22 cellular contexts compared by ENCODE assay signal in genomic region chr1:17442841-17443240, GRCh38. TPM values are rescaled to one million over a fixed set of nuclear protein-coding genes. Genes with fewer than 3 reads are reported as not detected.
DNase-seq lines count a peak whose midpoint lies in the region; ATAC-seq, FAIRE-seq and TF ChIP-seq lines count a peak whose summit lies in the region.
"Had no signal": no experiment of that assay in that cellular context is flagged by ENCODE, and none has a peak within 500 bp of the region (broad histone marks: within the 10 kb centered on the region; RNA-seq: fewer than 3 reads in every experiment).

No MANE protein-coding gene starts in this region.

- no peaks in the 10 kb centered on the region for H3K27me3 Mint-ChIP-seq in activated naive CD4-positive, alpha-beta T cell treated with anti-CD3 and anti-CD28 coated beads, Interleukin-2, amount 10 ng/mL, durations not matched to agents 7 days and 5 days
- H3K27me3 Mint-ChIP-seq in type B pancreatic cell, result peaks cover 20% of the 10 kb centered on the region
- H3K27me3 Mint-ChIP-seq: activated CD8-positive, alpha-beta T cell treated with anti-CD3 and anti-CD28 coated beads for 36 hours; activated naive CD8-positive, alpha-beta T cell had no signal

- CTCF ChIA-PET in activated naive CD4-positive, alpha-beta T cell treated with anti-CD3 and anti-CD28 coated beads, Interleukin-2, amount 10 ng/mL, durations not matched to agents 7 days and 5 days (lab: Charles Lee), result interaction anchor here (1.3 kb wide), 1 partner anchor 10 kb away, joined by 3 read pairs; no protein-coding TSS in a partner anchor

- no peak overlapping the region for H2AFZ ChIP-seq in keratinocyte (ENCODE audit: control insufficient read depth, low read length)

- peak overlapping the region; percentile 67 for H3K4me2 ChIP-seq in keratinocyte (ENCODE audit: control insufficient read depth, extremely low read depth, insufficient read depth, low read depth, low read length)

- H3K27ac ChIP-seq in SJSA1 (0 out of 2 replicates have a peak overlapping the region, but pooled peaks have one; percentile 11), keratinocyte (ENCODE audit: control insufficient read depth, insufficient read depth, low read length) (peak overlapping the region; percentile 99)
- H3K27ac ChIP-seq: coronary artery, heart left ventricle had no signal

- peaks cover 12% of the 10 kb centered on the region for H3K79me2 ChIP-seq in keratinocyte (ENCODE audit: control insufficient read depth, insufficient read depth, low read length)

- peaks cover 5% of the 10 kb centered on the region for H3K36me3 Mint-ChIP-seq in activated naive CD4-positive, alpha-beta T cell treated with anti-CD3 and anti-CD28 coated beads, Interleukin-2, amount 10 ng/mL, durations not matched to agents 7 days and 5 days
- H3K36me3 Mint-ChIP-seq in type B pancreatic cell, result no peaks in the 10 kb centered on the region
- H3K36me3 Mint-ChIP-seq: activated naive CD8-positive, alpha-beta T cell; naive B cell; stimulated activated memory B cell treated with anti-CD40 and anti-IgM and Interleukin-4, amounts not matched to agents 10 μg/mL and 1 μg/mL and 100 μg/mL, for 72 hours had no signal

- H3K4me3 Mint-ChIP-seq in activated naive CD4-positive, alpha-beta T cell treated with anti-CD3 and anti-CD28 coated beads, Interleukin-2, amount 10 ng/mL, durations not matched to agents 7 days and 5 days, result no peak overlapping the region
- no peak overlapping the region for H3K4me3 Mint-ChIP-seq in type B pancreatic cell
- H3K4me3 Mint-ChIP-seq: activated CD8-positive, alpha-beta T cell treated with anti-CD3 and anti-CD28 coated beads for 36 hours; activated naive CD8-positive, alpha-beta T cell; CD8-positive, alpha-beta T cell; stimulated activated memory B cell treated with anti-CD40 and anti-IgM and Interleukin-4, amounts not matched to agents 10 μg/mL and 1 μg/mL and 100 μg/mL, for 72 hours had no signal

- no peaks in the 10 kb centered on the region for H4K20me1 ChIP-seq in keratinocyte (ENCODE audit: control insufficient read depth, extremely low read depth, insufficient read depth, low read length)

- H3K9me3 ChIP-seq in SJSA1 (replicated peaks) (peaks cover 6% of the 10 kb centered on the region), keratinocyte (ENCODE audit: control insufficient read depth, low read depth, low read length) (no peaks in the 10 kb centered on the region)
- H3K9me3 ChIP-seq: heart left ventricle had no signal

- peaks cover 7% of the 10 kb centered on the region for H3K36me3 ChIP-seq in SJSA1
- no peaks in the 10 kb centered on the region for H3K36me3 ChIP-seq in keratinocyte (ENCODE audit: control insufficient read depth in 2 of 2, extremely low read depth in 1 of 2, insufficient read depth in 2 of 2, low read length in 2 of 2)
- H3K36me3 ChIP-seq: heart left ventricle had no signal

- peak overlapping the region; percentile 95 for H3K9ac ChIP-seq in keratinocyte (ENCODE audit: control insufficient read depth, extremely low read depth, insufficient read depth, low read length)

- no peak for DNase-seq in activated naive CD4-positive, alpha-beta T cell treated with anti-CD3 and anti-CD28 coated beads, Interleukin-2, amount 10 ng/mL, durations not matched to agents 7 days and 5 days
- no peak for DNase-seq in activated naive CD4-positive, alpha-beta T cell treated with anti-CD3 and anti-CD28 coated beads, Interleukin-2, amount 50 U/mL, for 16 hours
- no peak for DNase-seq in SJSA1 (ENCODE audit: low read depth in 1 of 2, low spot score in 2 of 2)
- no peak for DNase-seq in keratinocyte (ENCODE audit: low read depth, low spot score)
- DNase-seq in type B pancreatic cell (ENCODE audit: extremely low spot score, unreplicated experiment), result no peak
- DNase-seq in activated CD4-positive, alpha-beta T cell treated with anti-CD3 and anti-CD28 coated beads, Interleukin-2, amount 50 U/mL, for 48 hours, result no peak
- DNase-seq: activated CD4-positive, alpha-beta T cell treated with anti-CD3 and anti-CD28 coated beads for 1 hour; activated CD8-positive, alpha-beta T cell treated with anti-CD3 and anti-CD28 coated beads for 36 hours; CD8-positive, alpha-beta T cell; DMS 273 treated with DMSO at 0.1 percent for 48 hours; islet precursor cell; left ventricle myocardium superior; naive B cell; NCI-H2029 treated with DMSO at 0.1 percent for 48 hours; NCI-H524 treated with DMSO at 0.1 percent for 48 hours; OCI-M1 had no signal

- ATAC-seq in GM18861 (IDR thresholded peaks at IDR 0.05; ENCODE audit: unreplicated experiment) (no peak), GM19324 (IDR thresholded peaks at IDR 0.05; ENCODE audit: low FRiP score, unreplicated experiment) (no peak)
- ATAC-seq: activated CD8-positive, alpha-beta T cell treated with anti-CD3 and anti-CD28 coated beads for 36 hours; CD8-positive, alpha-beta T cell; heart left ventricle; left ventricle myocardium superior; stimulated activated memory B cell treated with anti-CD40 and anti-IgM and Interleukin-4, amounts not matched to agents 10 μg/mL and 1 μg/mL and 100 μg/mL, for 72 hours had no signal

- peaks cover 34% of the 10 kb centered on the region for H3K4me1 Mint-ChIP-seq in activated naive CD4-positive, alpha-beta T cell treated with anti-CD3 and anti-CD28 coated beads, Interleukin-2, amount 10 ng/mL, durations not matched to agents 7 days and 5 days
- H3K4me1 Mint-ChIP-seq in type B pancreatic cell (ENCODE audit: unreplicated experiment), result peaks cover 38% of the 10 kb centered on the region

- no peaks in the 10 kb centered on the region for H3K9me1 ChIP-seq in keratinocyte (ENCODE audit: control insufficient read depth, extremely low read depth, insufficient read depth, low read length)

- TF ChIP-seq CTCF in keratinocyte (optimal IDR thresholded peaks at IDR 0.05 in 1 of 3, IDR thresholded peaks at IDR 0.05 in 1 of 3, conservative IDR thresholded peaks at IDR 0.05 in 1 of 3; ENCODE audit: extremely low read depth in 1 of 3, insufficient read depth in 2 of 3, low read length in 3 of 3), result no peak
- no peak for TF ChIP-seq CTCF in type B pancreatic cell (conservative IDR thresholded peaks at IDR 0.05)

- no peak for FAIRE-seq in keratinocyte (lab: Jason Lieb, UNC)

- dilution Hi-C loops in keratinocyte (cut with MboI; ENCODE audit: extremely low pct_ligation_motif_present, low sequenced_read_pairs), result no loop called here

- H3K9me3 Mint-ChIP-seq in activated naive CD4-positive, alpha-beta T cell treated with anti-CD3 and anti-CD28 coated beads, Interleukin-2, amount 10 ng/mL, durations not matched to agents 7 days and 5 days, result no peaks in the 10 kb centered on the region
- H3K9me3 Mint-ChIP-seq in type B pancreatic cell, result no peaks in the 10 kb centered on the region
- H3K9me3 Mint-ChIP-seq: activated CD8-positive, alpha-beta T cell treated with anti-CD3 and anti-CD28 coated beads for 36 hours; CD8-positive, alpha-beta T cell; naive B cell; stimulated activated memory B cell treated with anti-CD40 and anti-IgM and Interleukin-4, amounts not matched to agents 10 μg/mL and 1 μg/mL and 100 μg/mL, for 72 hours had no signal

- H3K4me1 ChIP-seq in SJSA1 (replicated peaks) (peaks cover 35% of the 10 kb centered on the region), keratinocyte (ENCODE audit: control insufficient read depth, extremely low read depth, insufficient read depth, low read length) (peaks cover 39% of the 10 kb centered on the region)

- no peaks in the 10 kb centered on the region for H3K27me3 ChIP-seq in SJSA1 (replicated peaks)
- no peaks in the 10 kb centered on the region for H3K27me3 ChIP-seq in keratinocyte (ENCODE audit: control insufficient read depth, extremely low read depth, insufficient read depth, low read length)
- H3K27me3 ChIP-seq: heart left ventricle had no signal

- H3K4me3 ChIP-seq in SJSA1 (no peak overlapping the region), keratinocyte (ENCODE audit: control insufficient read depth in 2 of 3, extremely low read depth in 1 of 3, insufficient read depth in 2 of 3, low read depth in 1 of 3, low read length in 3 of 3) (peak overlapping the region in 1 of 3 experiments; percentile 10)
- H3K4me3 ChIP-seq: coronary artery, heart left ventricle had no signal

- H3K27ac Mint-ChIP-seq in activated naive CD4-positive, alpha-beta T cell treated with anti-CD3 and anti-CD28 coated beads, Interleukin-2, amount 10 ng/mL, durations not matched to agents 7 days and 5 days, result peak overlapping the region; percentile 52
- peak overlapping the region; percentile 87 for H3K27ac Mint-ChIP-seq in type B pancreatic cell
- H3K27ac Mint-ChIP-seq: activated CD8-positive, alpha-beta T cell treated with anti-CD3 and anti-CD28 coated beads for 36 hours; activated naive CD8-positive, alpha-beta T cell; CD8-positive, alpha-beta T cell; stimulated activated memory B cell treated with anti-CD40 and anti-IgM and Interleukin-4, amounts not matched to agents 10 μg/mL and 1 μg/mL and 100 μg/mL, for 72 hours had no signal

RNA-seq across cellular contexts. Expression of gene RCC2, which starts 3.4 kb away (rescaled TPM):
- 98.5 and 106 TPM in 2 replicates for total RNA-seq in SJSA1 (2014; rRNA removed; shearing (Covaris generic))
- polyA plus RNA-seq in keratinocyte, result 29.4 to 103 TPM (median 45.2 TPM) in 3 replicates
- 27.6 TPM for polyA plus RNA-seq in keratinocyte (2011; ENCODE audit: low read depth)
- polyA plus RNA-seq in keratinocyte (2011; cell fraction: cytosol; rRNA removed), result 53.0 and 56.5 TPM in 2 replicates
- polyA plus RNA-seq in keratinocyte (2011; cell fraction: nucleus; rRNA removed), result 106 and 109 TPM in 2 replicates
- 81.8 and 95.7 TPM in 2 replicates for polyA plus RNA-seq in keratinocyte (2012; ENCODE audit: low replicate concordance)
- polyA minus RNA-seq in keratinocyte, result 76.6 to 117 TPM (median 85.3 TPM) in 3 replicates
- 95.5 TPM for polyA minus RNA-seq in keratinocyte (2011; cell fraction: cytosol; rRNA and poly(A)+ RNA removed)
- 49.8 and 50.0 TPM in 2 replicates for polyA minus RNA-seq in keratinocyte (2011; cell fraction: nucleus; rRNA and poly(A)+ RNA removed)
- 171 and 183 TPM in 2 replicates for total RNA-seq in type B pancreatic cell (ENCODE audit: low replicate concordance)
